ENCODE assay signal across 20 cellular contexts in genomic region chr3:194956697-194957396, GRCh38.
"Had no signal": no experiment of that assay in that cellular context is flagged by ENCODE, and none has a peak within 500 bp of the region (broad histone marks: within the 10 kb centered on the region; RNA-seq: fewer than 3 reads in every experiment).

No MANE protein-coding gene starts in this region.

- H3K4me1 Mint-ChIP-seq: activated T-helper 17 cell treated with anti-CD3 and anti-CD28 coated beads, Interleukin-2, amount 50 U/mL, for 72 hours; stimulated activated effector memory CD8-positive, alpha-beta T cell treated with anti-CD3 and anti-CD28 coated beads, Interleukin-12 subunit alpha, Interleukin-12 subunit beta, amount 100 ng/mL, for 72 hours had no signal

- H3K4me3 Mint-ChIP-seq: activated CD8-positive, alpha-beta T cell treated with anti-CD3 and anti-CD28 coated beads, Interleukin-2, amount 10 ng/mL, durations not matched to agents 7 days and 5 days; activated T-cell treated with anti-CD3 and anti-CD28 coated beads, Interleukin-2, amount 50 U/mL, for 24 hours; activated T-helper 17 cell treated with anti-CD3 and anti-CD28 coated beads, Interleukin-2, amount 50 U/mL, for 72 hours; mesothelial cell of epicardium; naive thymus-derived CD8-positive, alpha-beta T cell; neural progenitor cell; stimulated activated effector memory CD8-positive, alpha-beta T cell treated with anti-CD3 and anti-CD28 coated beads, Interleukin-12 subunit alpha, Interleukin-12 subunit beta, amount 100 ng/mL, for 72 hours had no signal

- H3K36me3 Mint-ChIP-seq: activated naive CD4-positive, alpha-beta T cell treated with anti-CD3 and anti-CD28 coated beads, Interleukin-2, amount 50 U/mL, for 72 hours; mesothelial cell of epicardium; naive thymus-derived CD8-positive, alpha-beta T cell; neural progenitor cell; stimulated activated effector memory CD8-positive, alpha-beta T cell treated with anti-CD3 and anti-CD28 coated beads, Interleukin-12 subunit alpha, Interleukin-12 subunit beta, amount 100 ng/mL, for 72 hours had no signal

- ATAC-seq: activated CD8-positive, alpha-beta T cell treated with anti-CD3 and anti-CD28 coated beads, Interleukin-2, amount 10 ng/mL, durations not matched to agents 7 days and 5 days; activated naive CD4-positive, alpha-beta T cell treated with anti-CD3 and anti-CD28 coated beads, Interleukin-2, amount 50 U/mL, for 72 hours; activated T-helper 17 cell treated with anti-CD3 and anti-CD28 coated beads, Interleukin-2, amount 50 U/mL, for 72 hours; naive thymus-derived CD8-positive, alpha-beta T cell; stimulated activated effector memory CD8-positive, alpha-beta T cell treated with anti-CD3 and anti-CD28 coated beads, Interleukin-12 subunit alpha, Interleukin-12 subunit beta, amount 100 ng/mL, for 72 hours had no signal

- H3K27ac Mint-ChIP-seq: activated CD8-positive, alpha-beta T cell treated with anti-CD3 and anti-CD28 coated beads, Interleukin-2, amount 10 ng/mL, durations not matched to agents 7 days and 5 days; activated naive CD4-positive, alpha-beta T cell treated with anti-CD3 and anti-CD28 coated beads, Interleukin-2, amount 50 U/mL, for 72 hours; activated T-cell treated with anti-CD3 and anti-CD28 coated beads, Interleukin-2, amount 50 U/mL, for 24 hours; activated T-helper 17 cell treated with anti-CD3 and anti-CD28 coated beads, Interleukin-2, amount 50 U/mL, for 72 hours; mesothelial cell of epicardium; naive thymus-derived CD8-positive, alpha-beta T cell; stimulated activated effector memory CD8-positive, alpha-beta T cell treated with anti-CD3 and anti-CD28 coated beads, Interleukin-12 subunit alpha, Interleukin-12 subunit beta, amount 100 ng/mL, for 72 hours had no signal

- H3K27ac ChIP-seq: adrenal gland, epithelial cell of prostate, heart right ventricle, neural progenitor cell, skin epidermis had no signal

- H3K27me3 ChIP-seq: adrenal gland, heart right ventricle, neural progenitor cell had no signal

- H3K9me3 ChIP-seq: adrenal gland, heart right ventricle had no signal

- DNase-seq: activated CD4-positive, alpha-beta T cell treated with anti-CD3 and anti-CD28 coated beads for 1 hour; activated CD4-positive, alpha-beta T cell treated with anti-CD3 and anti-CD28 coated beads, Interleukin-2, amount 50 U/mL, for 1 hour; activated CD8-positive, alpha-beta memory T cell treated with anti-CD3 and anti-CD28 coated beads, Interleukin-2, amount 50 U/mL, for 4 hours; activated CD8-positive, alpha-beta T cell treated with anti-CD3 and anti-CD28 coated beads, Interleukin-2, amount 10 ng/mL, durations not matched to agents 7 days and 5 days; activated T-cell treated with anti-CD3 and anti-CD28 coated beads, Interleukin-2, amount 50 U/mL, for 24 hours; cortex of kidney; naive thymus-derived CD8-positive, alpha-beta T cell; retina; stimulated activated CD4-positive, alpha-beta T cell treated with anti-CD3 and anti-CD28 coated beads, Interleukin-2, amount 100 ng/mL, for 24 hours; T-helper 1 cell; trophoblast cell had no signal

- H3K9me3 Mint-ChIP-seq: activated naive CD4-positive, alpha-beta T cell treated with anti-CD3 and anti-CD28 coated beads, Interleukin-2, amount 50 U/mL, for 72 hours; activated T-cell treated with anti-CD3 and anti-CD28 coated beads, Interleukin-2, amount 50 U/mL, for 24 hours; activated T-helper 17 cell treated with anti-CD3 and anti-CD28 coated beads, Interleukin-2, amount 50 U/mL, for 72 hours; mesothelial cell of epicardium; naive thymus-derived CD8-positive, alpha-beta T cell; neural progenitor cell; stimulated activated effector memory CD8-positive, alpha-beta T cell treated with anti-CD3 and anti-CD28 coated beads, Interleukin-12 subunit alpha, Interleukin-12 subunit beta, amount 100 ng/mL, for 72 hours had no signal

- H3K4me1 ChIP-seq: adrenal gland, neural progenitor cell had no signal

- H3K4me3 ChIP-seq: adrenal gland, heart right ventricle, neural progenitor cell, skin epidermis had no signal

- H3K36me3 ChIP-seq: adrenal gland, heart right ventricle, neural progenitor cell had no signal
